In the genomic region with DNA sequence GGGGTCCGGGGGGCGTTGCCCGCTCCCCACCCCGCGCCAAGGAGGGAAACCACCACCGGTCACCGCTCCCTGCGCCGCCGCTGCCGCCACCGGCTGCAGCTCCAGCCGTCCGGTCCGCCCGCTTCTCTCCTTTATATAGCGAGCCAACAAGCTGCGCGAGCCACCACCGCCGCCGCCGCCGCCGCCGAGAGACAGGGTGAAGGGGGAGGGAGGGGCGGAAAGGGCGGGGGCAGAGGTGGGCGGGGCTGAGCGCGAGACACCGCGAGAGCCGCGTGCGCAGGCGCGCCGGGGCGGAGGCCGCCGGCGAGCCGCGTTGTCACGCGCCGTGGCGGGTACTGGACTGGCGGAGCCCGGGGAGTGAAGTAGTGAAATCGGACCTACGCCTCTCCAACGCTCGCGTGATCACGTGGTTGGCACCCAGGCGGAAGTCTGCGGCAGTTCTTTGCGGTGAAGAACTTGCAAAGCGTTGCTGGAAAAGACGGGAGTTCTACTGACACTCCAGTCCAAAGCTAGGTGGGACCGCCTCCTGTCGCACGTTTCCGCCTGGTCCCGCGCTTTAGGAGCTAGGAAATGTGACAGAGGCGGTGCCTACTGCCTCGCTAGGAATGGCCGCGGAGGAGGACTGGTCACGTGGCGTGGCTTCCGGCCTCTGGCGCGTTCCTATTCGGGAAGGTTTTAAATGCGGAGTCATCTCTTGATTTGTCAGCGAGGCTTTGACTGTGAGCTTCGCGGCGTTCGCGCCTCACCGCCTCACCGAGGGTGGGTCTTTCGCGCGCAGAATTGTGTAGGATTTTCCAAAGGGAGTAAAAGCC, we compare ENCODE assay signal across 1 cellular context.
TF ChIP-seq lines count a peak whose summit lies in the region.

Gene GTF2A1 (minus strand): TSS at position 193 of the 812 bp plus-strand sequence. CDS start 441 bp downstream, outside the sequence.

TF ChIP-seq in HEK293, 187 proteins besides CTCF, POLR2A, EP300 and RAD21 (continued from another document and continues in another):
- TF ChIP-seq, protein P1, sequence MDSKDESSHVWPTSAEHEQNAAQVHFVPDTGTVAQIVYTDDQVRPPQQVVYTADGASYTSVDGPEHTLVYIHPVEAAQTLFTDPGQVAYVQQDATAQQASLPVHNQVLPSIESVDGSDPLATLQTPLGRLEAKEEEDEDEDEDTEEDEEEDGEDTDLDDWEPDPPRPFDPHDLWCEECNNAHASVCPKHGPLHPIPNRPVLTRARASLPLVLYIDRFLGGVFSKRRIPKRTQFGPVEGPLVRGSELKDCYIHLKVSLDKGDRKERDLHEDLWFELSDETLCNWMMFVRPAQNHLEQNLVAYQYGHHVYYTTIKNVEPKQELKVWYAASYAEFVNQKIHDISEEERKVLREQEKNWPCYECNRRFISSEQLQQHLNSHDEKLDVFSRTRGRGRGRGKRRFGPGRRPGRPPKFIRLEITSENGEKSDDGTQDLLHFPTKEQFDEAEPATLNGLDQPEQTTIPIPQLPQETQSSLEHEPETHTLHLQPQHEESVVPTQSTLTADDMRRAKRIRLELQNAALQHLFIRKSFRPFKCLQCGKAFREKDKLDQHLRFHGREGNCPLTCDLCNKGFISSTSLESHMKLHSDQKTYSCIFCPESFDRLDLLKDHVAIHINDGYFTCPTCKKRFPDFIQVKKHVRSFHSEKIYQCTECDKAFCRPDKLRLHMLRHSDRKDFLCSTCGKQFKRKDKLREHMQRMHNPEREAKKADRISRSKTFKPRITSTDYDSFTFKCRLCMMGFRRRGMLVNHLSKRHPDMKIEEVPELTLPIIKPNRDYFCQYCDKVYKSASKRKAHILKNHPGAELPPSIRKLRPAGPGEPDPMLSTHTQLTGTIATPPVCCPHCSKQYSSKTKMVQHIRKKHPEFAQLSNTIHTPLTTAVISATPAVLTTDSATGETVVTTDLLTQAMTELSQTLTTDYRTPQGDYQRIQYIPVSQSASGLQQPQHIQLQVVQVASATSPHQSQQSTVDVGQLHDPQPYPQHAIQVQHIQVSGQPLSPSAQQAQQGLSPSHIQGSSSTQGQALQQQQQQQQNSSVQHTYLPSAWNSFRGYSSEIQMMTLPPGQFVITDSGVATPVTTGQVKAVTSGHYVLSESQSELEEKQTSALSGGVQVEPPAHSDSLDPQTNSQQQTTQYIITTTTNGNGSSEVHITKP (tag by site-specific recombination; IDR thresholded peaks at IDR 0.05), result peak; percentile 26; the same call in 1 of the 2 replicates
- TF ChIP-seq ZNF184 (tag by site-specific recombination; IDR thresholded peaks at IDR 0.05) (no peak), ZNF112 (tag by site-specific recombination; IDR thresholded peaks at IDR 0.05) (no peak), ZNF670 (tag by site-specific recombination; IDR thresholded peaks at IDR 0.05; ENCODE audit: low read depth) (no peak), ZNF248 (tag by site-specific recombination; IDR thresholded peaks at IDR 0.05) (no peak), ZNF624 (tag by site-specific recombination; IDR thresholded peaks at IDR 0.05) (no peak), ZBTB20 (tag by site-specific recombination; IDR thresholded peaks at IDR 0.05) (peak; percentile 64; the same call in 1 of the 2 replicates), ZNF561 (tag by site-specific recombination; IDR thresholded peaks at IDR 0.05; ENCODE audit: borderline replicate concordance) (peak; percentile 41; the same call in 1 of the 2 replicates), ZNF623 (tag by site-specific recombination; IDR thresholded peaks at IDR 0.05) (peak; percentile 33; the same call in 1 of the 2 replicates), ZNF501 (tag by site-specific recombination; IDR thresholded peaks at IDR 0.05) (peak; percentile 57; the same call in 1 of the 2 replicates), ZBTB7A (tag by site-specific recombination; IDR thresholded peaks at IDR 0.05; ENCODE audit: low read depth) (no peak), ZNF596 (tag by site-specific recombination; IDR thresholded peaks at IDR 0.05) (no peak), MZF1 (tag by site-specific recombination; IDR thresholded peaks at IDR 0.05; ENCODE audit: borderline replicate concordance) (peak; percentile 25; the same call in 1 of the 2 replicates), ZNF266 (tag by site-specific recombination; IDR thresholded peaks at IDR 0.05; ENCODE audit: low read depth) (no peak), ZBTB8A (tag by site-specific recombination; IDR thresholded peaks at IDR 0.05) (peak; percentile 50), ZNF132 (tag by site-specific recombination; IDR thresholded peaks at IDR 0.05; ENCODE audit: borderline replicate concordance) (no peak), ZNF146 (tag by site-specific recombination; IDR thresholded peaks at IDR 0.05) (0 out of 2 replicates have a peak, but pooled peaks have one; percentile 6), ZNF677 (tag by site-specific recombination; IDR thresholded peaks at IDR 0.05) (no peak), SP7 (tag by site-specific recombination; IDR thresholded peaks at IDR 0.05) (peak; percentile 84), ZNF48 (tag by site-specific recombination; IDR thresholded peaks at IDR 0.05) (no peak), PRDM6 (tag by site-specific recombination; IDR thresholded peaks at IDR 0.05) (no peak), MEIS1 (CRISPR knock-in tag; IDR thresholded peaks at IDR 0.05; ENCODE audit: borderline replicate concordance) (no peak), ZNF639 (tag by site-specific recombination; IDR thresholded peaks at IDR 0.05) (no peak), ZNF302 (tag by site-specific recombination; IDR thresholded peaks at IDR 0.05; ENCODE audit: low read depth) (no peak), ZNF555 (tag by site-specific recombination; conservative IDR thresholded peaks at IDR 0.05) (no peak), ZNF2 (tag by site-specific recombination; IDR thresholded peaks at IDR 0.05) (peak; percentile 24), ZNF354C (tag by site-specific recombination; IDR thresholded peaks at IDR 0.05; ENCODE audit: borderline replicate concordance, low read depth) (no peak), KLF1 (tag by site-specific recombination; IDR thresholded peaks at IDR 0.05) (0 out of 2 replicates have a peak, but pooled peaks have one; percentile 19), PRDM2 (tag by site-specific recombination; IDR thresholded peaks at IDR 0.05; ENCODE audit: borderline replicate concordance) (no peak), ZBTB17 (tag by site-specific recombination; IDR thresholded peaks at IDR 0.05) (peak; percentile 85), ZBTB1 (tag by site-specific recombination; IDR thresholded peaks at IDR 0.05) (no peak)
- TF ChIP-seq, protein P2, sequence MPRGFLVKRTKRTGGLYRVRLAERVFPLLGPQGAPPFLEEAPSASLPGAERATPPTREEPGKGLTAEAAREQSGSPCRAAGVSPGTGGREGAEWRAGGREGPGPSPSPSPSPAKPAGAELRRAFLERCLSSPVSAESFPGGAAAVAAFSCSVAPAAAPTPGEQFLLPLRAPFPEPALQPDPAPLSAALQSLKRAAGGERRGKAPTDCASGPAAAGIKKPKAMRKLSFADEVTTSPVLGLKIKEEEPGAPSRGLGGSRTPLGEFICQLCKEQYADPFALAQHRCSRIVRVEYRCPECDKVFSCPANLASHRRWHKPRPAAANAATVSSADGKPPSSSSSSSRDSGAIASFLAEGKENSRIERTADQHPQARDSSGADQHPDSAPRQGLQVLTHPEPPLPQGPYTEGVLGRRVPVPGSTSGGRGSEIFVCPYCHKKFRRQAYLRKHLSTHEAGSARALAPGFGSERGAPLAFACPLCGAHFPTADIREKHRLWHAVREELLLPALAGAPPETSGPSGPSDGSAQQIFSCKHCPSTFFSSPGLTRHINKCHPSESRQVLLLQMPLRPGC (tag by site-specific recombination; IDR thresholded peaks at IDR 0.05), result peak; percentile 74
- TF ChIP-seq, protein P3, sequence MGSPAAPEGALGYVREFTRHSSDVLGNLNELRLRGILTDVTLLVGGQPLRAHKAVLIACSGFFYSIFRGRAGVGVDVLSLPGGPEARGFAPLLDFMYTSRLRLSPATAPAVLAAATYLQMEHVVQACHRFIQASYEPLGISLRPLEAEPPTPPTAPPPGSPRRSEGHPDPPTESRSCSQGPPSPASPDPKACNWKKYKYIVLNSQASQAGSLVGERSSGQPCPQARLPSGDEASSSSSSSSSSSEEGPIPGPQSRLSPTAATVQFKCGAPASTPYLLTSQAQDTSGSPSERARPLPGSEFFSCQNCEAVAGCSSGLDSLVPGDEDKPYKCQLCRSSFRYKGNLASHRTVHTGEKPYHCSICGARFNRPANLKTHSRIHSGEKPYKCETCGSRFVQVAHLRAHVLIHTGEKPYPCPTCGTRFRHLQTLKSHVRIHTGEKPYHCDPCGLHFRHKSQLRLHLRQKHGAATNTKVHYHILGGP (tag by site-specific recombination; IDR thresholded peaks at IDR 0.05), result no peak
- TF ChIP-seq, protein P4, sequence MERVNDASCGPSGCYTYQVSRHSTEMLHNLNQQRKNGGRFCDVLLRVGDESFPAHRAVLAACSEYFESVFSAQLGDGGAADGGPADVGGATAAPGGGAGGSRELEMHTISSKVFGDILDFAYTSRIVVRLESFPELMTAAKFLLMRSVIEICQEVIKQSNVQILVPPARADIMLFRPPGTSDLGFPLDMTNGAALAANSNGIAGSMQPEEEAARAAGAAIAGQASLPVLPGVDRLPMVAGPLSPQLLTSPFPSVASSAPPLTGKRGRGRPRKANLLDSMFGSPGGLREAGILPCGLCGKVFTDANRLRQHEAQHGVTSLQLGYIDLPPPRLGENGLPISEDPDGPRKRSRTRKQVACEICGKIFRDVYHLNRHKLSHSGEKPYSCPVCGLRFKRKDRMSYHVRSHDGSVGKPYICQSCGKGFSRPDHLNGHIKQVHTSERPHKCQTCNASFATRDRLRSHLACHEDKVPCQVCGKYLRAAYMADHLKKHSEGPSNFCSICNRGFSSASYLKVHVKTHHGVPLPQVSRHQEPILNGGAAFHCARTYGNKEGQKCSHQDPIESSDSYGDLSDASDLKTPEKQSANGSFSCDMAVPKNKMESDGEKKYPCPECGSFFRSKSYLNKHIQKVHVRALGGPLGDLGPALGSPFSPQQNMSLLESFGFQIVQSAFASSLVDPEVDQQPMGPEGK (tag by site-specific recombination; IDR thresholded peaks at IDR 0.05), result peak; percentile 84
- TF ChIP-seq, protein P5, sequence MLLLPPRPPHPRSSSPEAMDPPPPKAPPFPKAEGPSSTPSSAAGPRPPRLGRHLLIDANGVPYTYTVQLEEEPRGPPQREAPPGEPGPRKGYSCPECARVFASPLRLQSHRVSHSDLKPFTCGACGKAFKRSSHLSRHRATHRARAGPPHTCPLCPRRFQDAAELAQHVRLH (tag by site-specific recombination; IDR thresholded peaks at IDR 0.05), result peak; percentile 56
